17 cellular contexts compared by ENCODE assay signal in genomic region chr17:49450735-49451134, GRCh38. TPM values are rescaled to one million over a fixed set of nuclear protein-coding genes. Genes with fewer than 3 reads are reported as not detected.
DNase-seq lines count a peak whose midpoint lies in the region; ATAC-seq and TF ChIP-seq lines count a peak whose summit lies in the region.
"Had no signal": no experiment of that assay in that cellular context is flagged by ENCODE, and none has a peak within 500 bp of the region (broad histone marks: within the 10 kb centered on the region; RNA-seq: fewer than 3 reads in every experiment).

No MANE protein-coding gene starts in this region.

- H3K4me3 ChIP-seq in SK-N-SH (ENCODE audit: low read depth in 2 of 2, low read length in 1 of 2) (no peak overlapping the region), cardiac fibroblast (replicated peaks in 1 of 2; ENCODE audit: low read depth in 2 of 2, low read length in 2 of 2) (no peak overlapping the region)
- H3K4me3 ChIP-seq: A549, mucosa of descending colon had no signal

- H3K4me2 ChIP-seq in SK-N-SH, result no peak overlapping the region
- H3K4me2 ChIP-seq: A549 had no signal

- WGBS in SK-N-SH (ENCODE audit: low lambda C conversion rate), result 59% methylated on average over 3 of the region's 3 CpGs

- H3K79me2 ChIP-seq in SK-N-SH (ENCODE audit: insufficient read depth), result no peaks in the 10 kb centered on the region

- no peak for TF ChIP-seq RAD21 in SK-N-SH (IDR thresholded peaks at IDR 0.05; ENCODE audit: low read length)

- TF ChIP-seq CTCF in SK-N-SH (IDR thresholded peaks at IDR 0.05) (no peak), cardiac fibroblast (IDR thresholded peaks at IDR 0.05; ENCODE audit: low read depth, low read length) (no peak)

- CTCF ChIA-PET in SK-N-SH (lab: Yijun Ruan, JAX), result interaction anchor here (0.8 to 9.2 kb wide), 5 partner anchors 13 to 160 kb away, joined by 3 to 96 read pairs (median 13); no protein-coding TSS in a partner anchor

- DNase-seq in SK-N-SH (no peak), Kasumi-1 (lab: John Stamatoyannopoulos, UW) (peak; percentile 62 to 64), cardiac fibroblast (ENCODE audit: low read depth in 2 of 2) (peak; percentile 18 to 35), myocyte (ENCODE audit: low read depth) (peak; percentile 34), cerebellum (ENCODE audit: low spot score) (no peak), NCI-H446 (lab: John Stamatoyannopoulos, UW) (no peak)
- DNase-seq: activated T-cell treated with anti-CD3 and anti-CD28 coated beads, Interleukin-2, amount 50 U/mL, for 24 hours; anterior cingulate cortex; Calu3; mucosa of descending colon; NCI-H2171 treated with DMSO at 0.1 percent for 48 hours; T-helper 1 cell had no signal

- peaks cover 18 to 19% of the 10 kb centered on the region in 2 experiments; a peak in 3 of 4 replicates for H3K4me1 ChIP-seq in SK-N-SH (ENCODE audit: control insufficient read depth in 1 of 2, insufficient read depth in 2 of 2, low read depth in 1 of 2, low read length in 1 of 2)

- H3K27me3 ChIP-seq in SK-N-SH (ENCODE audit: insufficient read depth), result no peaks in the 10 kb centered on the region; the same call in 1 of the 2 replicates

- no peaks in the 10 kb centered on the region for H4K20me1 ChIP-seq in SK-N-SH (ENCODE audit: insufficient read depth)

- no peak; the same call in 2 of the 3 replicates for ATAC-seq in SK-N-SH treated with all-trans-retinoic acid at 6 μM for 48 hours
- ATAC-seq in GM21786 (IDR thresholded peaks at IDR 0.05; ENCODE audit: unreplicated experiment), result no peak
- ATAC-seq: activated CD4-positive, CD25-positive, alpha-beta regulatory T cell treated with anti-CD3 and anti-CD28 coated beads, Interleukin-2, amount 50 U/mL, for 24 hours; HCT116; mucosa of descending colon had no signal

- H3F3A ChIP-seq in SK-N-SH (replicated peaks; ENCODE audit: insufficient read depth), result no peaks in the 10 kb centered on the region

- POLR2A ChIA-PET in SK-N-SH (lab: Yijun Ruan, JAX), result interaction anchor here (1.3 kb wide), 1 partner anchor 25 kb away, joined by 3 read pairs; no protein-coding TSS in a partner anchor

- peak overlapping the region in 1 of 2 experiments; percentile 20; a peak in 1 of 4 replicates for H3K27ac ChIP-seq in SK-N-SH (ENCODE audit: low read depth in 2 of 2, low read length in 1 of 2)
- H3K27ac ChIP-seq: A549 had no signal

- H3K9me2 ChIP-seq in SK-N-SH, result no peaks in the 10 kb centered on the region

- no peaks in the 10 kb centered on the region for H3K36me3 ChIP-seq in SK-N-SH (replicated peaks in 1 of 2; ENCODE audit: control insufficient read depth in 1 of 2, insufficient read depth in 2 of 2, low read length in 1 of 2)

- TF ChIP-seq EP300 in SK-N-SH (IDR thresholded peaks at IDR 0.05; ENCODE audit: borderline replicate concordance in 1 of 2, low read depth in 1 of 2, low read length in 1 of 2), result no peak

- peak overlapping the region; percentile 49; the same call in 1 of the 2 replicates for H2AFZ ChIP-seq in SK-N-SH (ENCODE audit: low read depth)

- H3K9me3 ChIP-seq in SK-N-SH, result no peaks in the 10 kb centered on the region
- H3K9me3 ChIP-seq: A549, mucosa of descending colon had no signal

- no peak overlapping the region for H3K9ac ChIP-seq in SK-N-SH

TF ChIP-seq in SK-N-SH, 30 proteins besides CTCF, POLR2A, EP300 and RAD21:
- TF ChIP-seq TCF12 (IDR thresholded peaks at IDR 0.05) (no peak), ELF1 (IDR thresholded peaks at IDR 0.05) (peak; percentile 49; the same call in 1 of the 2 replicates)

TF ChIP-seq in SK-N-SH treated with all-trans-retinoic acid at 6 μM for 48 hours, 23 proteins besides CTCF, POLR2A, EP300 and RAD21:
- TF ChIP-seq ZFP3 (CRISPR knock-in tag; IDR thresholded peaks at IDR 0.05), result no peak
- no peak for TF ChIP-seq BACH2 (CRISPR knock-in tag; IDR thresholded peaks at IDR 0.05; ENCODE audit: borderline replicate concordance)
- TF ChIP-seq SNAI2 (CRISPR knock-in tag; IDR thresholded peaks at IDR 0.05), result no peak
- no peak for TF ChIP-seq CREB5 (CRISPR knock-in tag; IDR thresholded peaks at IDR 0.05; ENCODE audit: low read depth)
- TF ChIP-seq ESRRG (CRISPR knock-in tag; IDR thresholded peaks at IDR 0.05), result no peak
- TF ChIP-seq POU6F1 (CRISPR knock-in tag; IDR thresholded peaks at IDR 0.05; ENCODE audit: borderline replicate concordance, low read depth), result no peak
- no peak for TF ChIP-seq TOX (CRISPR knock-in tag; IDR thresholded peaks at IDR 0.05; ENCODE audit: borderline replicate concordance)
TF ChIP-seq in SK-N-SH treated with all-trans-retinoic acid at 6 μM for 48 hours: peak in this region for 0.

RNA-seq across cellular contexts. Expression of gene PHB1, which starts 36.1 kb away (rescaled TPM):
- polyA plus RNA-seq in SK-N-SH (2012; rRNA removed), result 379 and 477 TPM in 2 replicates
- 290 and 388 TPM in 2 replicates for polyA plus RNA-seq in SK-N-SH (2012; cell fraction: cytosol; rRNA removed)
- 173 and 230 TPM in 2 replicates for polyA plus RNA-seq in SK-N-SH (2012; cell fraction: nucleus; rRNA removed)
- 128 and 153 TPM in 2 replicates for total RNA-seq in myocyte
- 217 TPM for polyA plus RNA-seq in myocyte (2012)
- total RNA-seq in cerebellum, result 42.8 TPM

RNA-seq across cellular contexts. Expression of gene NGFR, which starts 44.4 kb away (rescaled TPM):
- 0.44 and 0.76 TPM in 2 replicates for polyA plus RNA-seq in SK-N-SH (2012; rRNA removed)
- 0.37 and 0.59 TPM in 2 replicates for polyA plus RNA-seq in SK-N-SH (2012; cell fraction: cytosol; rRNA removed)
- 0.52 and 0.66 TPM in 2 replicates for polyA plus RNA-seq in SK-N-SH (2012; cell fraction: nucleus; rRNA removed)
- 44.7 and 113 TPM in 2 replicates for total RNA-seq in myocyte
- 53.7 TPM for polyA plus RNA-seq in myocyte (2012)
- 28.9 TPM for total RNA-seq in cerebellum

Comparison
In these comparisons a context has a peak if more than half of its experiments do, and no peak if none do; other contexts are left out.
1. DNase-seq: peak in Kasumi-1 (2 of 2), cardiac fibroblast (2 of 2) and myocyte (single experiment); none in SK-N-SH (single experiment), cerebellum (single experiment) and NCI-H446 (0 of 2).